In the genomic region with DNA sequence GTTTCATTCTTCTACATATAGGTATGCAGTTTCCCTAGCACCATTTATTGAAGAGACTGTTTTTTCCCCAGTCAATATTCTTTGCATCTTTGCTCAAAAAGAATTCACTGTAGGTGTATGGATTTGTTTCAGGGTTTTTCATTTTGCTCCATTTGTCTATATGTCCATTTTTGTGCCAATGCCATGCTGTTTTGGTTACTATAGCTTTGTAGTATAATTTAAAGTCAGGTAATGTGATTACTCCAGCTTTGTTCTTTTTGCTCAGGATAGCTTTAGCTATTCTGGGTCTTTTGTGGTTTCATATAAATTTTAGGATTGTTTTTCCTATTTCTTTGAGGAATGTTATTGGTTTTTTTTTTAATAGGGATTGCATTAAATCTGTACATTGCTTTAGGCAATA, we compare ENCODE assay signal across 28 cellular contexts.
"Had no signal": no experiment of that assay in that cellular context is flagged by ENCODE, and none has a peak within 500 bp of the region (broad histone marks: within the 10 kb centered on the region; RNA-seq: fewer than 3 reads in every experiment).

No MANE protein-coding gene starts in this region.

- H3K36me3 ChIP-seq: colonic mucosa, esophagus squamous epithelium, gastrocnemius medialis, heart right ventricle, left lung, lower lobe of right lung had no signal

- FAIRE-seq: endometrium, islet of Langerhans, keratinocyte had no signal

- H3K27ac ChIP-seq: colonic mucosa, dorsolateral prefrontal cortex, epithelial cell of prostate, esophagus squamous epithelium, gastrocnemius medialis, left lung, lower lobe of right lung had no signal

- H3K9me3 ChIP-seq: colonic mucosa had no signal

- H3K27me3 ChIP-seq: colonic mucosa, dorsolateral prefrontal cortex, heart right ventricle, left lung had no signal

- H3K27me3 Mint-ChIP-seq: naive B cell had no signal

- DNase-seq: colonic mucosa; cortex of kidney; dermis blood vessel endothelial cell; dorsolateral prefrontal cortex; effector CD4-positive, alpha-beta T cell; effector memory CD4-positive, alpha-beta T cell; erythroblast; esophagus squamous epithelium; foreskin fibroblast; foreskin melanocyte; gastrocnemius medialis; glutamatergic neuron; head of caudate nucleus; heart right ventricle; hippocampal formation; left cardiac atrium; left lung; left ventricle myocardium superior; lower lobe of right lung; mesenchymal stem cell; mucosa of descending colon; naive B cell had no signal

- H3K4me3 Mint-ChIP-seq: mesothelial cell of epicardium, naive B cell had no signal

- H3K27ac Mint-ChIP-seq: mesothelial cell of epicardium had no signal

- ATAC-seq: esophagus mucosa, gastrocnemius medialis, heart right ventricle, left cardiac atrium, left lung, left ventricle myocardium superior, lower lobe of right lung, mucosa of descending colon had no signal

- H3K4me3 ChIP-seq: colonic mucosa, dorsolateral prefrontal cortex, esophagus squamous epithelium, gastrocnemius medialis, heart right ventricle, left lung, lower lobe of right lung, mucosa of descending colon had no signal

- H3K4me1 ChIP-seq: colonic mucosa, esophagus squamous epithelium, gastrocnemius medialis had no signal

- H3K4me1 Mint-ChIP-seq: mesothelial cell of epicardium had no signal
